13 cellular contexts compared by ENCODE assay signal in genomic region chr18:46899274-46899948, GRCh38. TPM values are rescaled to one million over a fixed set of nuclear protein-coding genes. Genes with fewer than 3 reads are reported as not detected.
DNase-seq lines count a peak whose midpoint lies in the region; ATAC-seq and TF ChIP-seq lines count a peak whose summit lies in the region.
"Had no signal": no experiment of that assay in that cellular context is flagged by ENCODE, and none has a peak within 500 bp of the region (broad histone marks: within the 10 kb centered on the region; RNA-seq: fewer than 3 reads in every experiment).

No MANE protein-coding gene starts in this region.

- H3K27ac ChIP-seq in esophagus squamous epithelium (no peak overlapping the region), tibial artery (no peak overlapping the region)
- H3K27ac ChIP-seq: VCaP had no signal

- H3K36me3 Mint-ChIP-seq in activated CD4-positive, alpha-beta T cell treated with anti-CD3 and anti-CD28 coated beads for 36 hours (ENCODE audit: low read depth): peaks cover 30% of the 10 kb centered on the region

- no peak for TF ChIP-seq CTCF in esophagus squamous epithelium (IDR thresholded peaks at IDR 0.05)
- no peak for TF ChIP-seq CTCF in tibial artery (IDR thresholded peaks at IDR 0.05)

- ATAC-seq in GM18508 (IDR thresholded peaks at IDR 0.05; ENCODE audit: insufficient read depth, unreplicated experiment): peak; percentile 62
- peak; percentile 88 for ATAC-seq in GM21576 (IDR thresholded peaks at IDR 0.05; ENCODE audit: unreplicated experiment)
- peak; percentile 85 for ATAC-seq in HG03342 (IDR thresholded peaks at IDR 0.05; ENCODE audit: unreplicated experiment)
- ATAC-seq in activated CD4-positive, alpha-beta T cell treated with anti-CD3 and anti-CD28 coated beads for 36 hours: no peak
- ATAC-seq: right cardiac atrium had no signal

- H3K9me3 Mint-ChIP-seq in activated CD4-positive, alpha-beta T cell treated with anti-CD3 and anti-CD28 coated beads for 36 hours (ENCODE audit: low read depth): no peaks in the 10 kb centered on the region
- H3K9me3 Mint-ChIP-seq: CD8-positive, alpha-beta memory T cell had no signal

- H3K4me3 Mint-ChIP-seq in activated CD4-positive, alpha-beta T cell treated with anti-CD3 and anti-CD28 coated beads for 36 hours: no peak overlapping the region
- H3K4me3 Mint-ChIP-seq: CD8-positive, alpha-beta memory T cell had no signal

- no peaks in the 10 kb centered on the region for H3K4me1 ChIP-seq in esophagus squamous epithelium
- no peaks in the 10 kb centered on the region for H3K4me1 ChIP-seq in tibial artery

- TF ChIP-seq POLR2A in esophagus squamous epithelium (IDR thresholded peaks at IDR 0.05): no peak

- CTCF ChIA-PET in activated CD4-positive, alpha-beta T cell treated with anti-CD3 and anti-CD28 coated beads for 36 hours (lab: Charles Lee): no interaction called here

- intact Hi-C loops in esophagus squamous epithelium (cut with DNase I): no loop called here
- intact Hi-C loops in activated CD4-positive, alpha-beta T cell treated with anti-CD3 and anti-CD28 coated beads for 36 hours (cut with DNase I, micrococcal nuclease): no loop called here
- intact Hi-C loops in tibial artery (cut with DNase I; ENCODE audit: low total_unique reads): no loop called here

- DNase-seq in iPS DF 19.7 (ENCODE audit: low read depth, low spot score): peak; percentile 88
- DNase-seq in esophagus squamous epithelium (lab: John Stamatoyannopoulos, UW): no peak
- DNase-seq in NCI-H128 (lab: John Stamatoyannopoulos, UW; ENCODE audit: unreplicated experiment): no peak
- DNase-seq in activated CD4-positive, alpha-beta T cell treated with anti-CD3 and anti-CD28 coated beads for 36 hours: no peak
- no peak for DNase-seq in tibial artery
- DNase-seq: CD8-positive, alpha-beta memory T cell; erythroblast; NCI-H82; right cardiac atrium had no signal

- H3K4me1 Mint-ChIP-seq in activated CD4-positive, alpha-beta T cell treated with anti-CD3 and anti-CD28 coated beads for 36 hours: peaks cover 9% of the 10 kb centered on the region

- 47 to 61% methylated on average over 2 of the region's 2 CpGs for WGBS in esophagus squamous epithelium, 2 donors

- no peaks in the 10 kb centered on the region for H3K9me3 ChIP-seq in esophagus squamous epithelium
- H3K9me3 ChIP-seq in tibial artery: no peaks in the 10 kb centered on the region

- H3K27me3 ChIP-seq in esophagus squamous epithelium (no peaks in the 10 kb centered on the region), tibial artery (no peaks in the 10 kb centered on the region)

- H3K27ac Mint-ChIP-seq in activated CD4-positive, alpha-beta T cell treated with anti-CD3 and anti-CD28 coated beads for 36 hours: no peak overlapping the region
- H3K27ac Mint-ChIP-seq: CD8-positive, alpha-beta memory T cell had no signal

- no peaks in the 10 kb centered on the region for H3K27me3 Mint-ChIP-seq in activated CD4-positive, alpha-beta T cell treated with anti-CD3 and anti-CD28 coated beads for 36 hours
- H3K27me3 Mint-ChIP-seq: CD8-positive, alpha-beta memory T cell had no signal

- POLR2A ChIA-PET in activated CD4-positive, alpha-beta T cell treated with anti-CD3 and anti-CD28 coated beads for 36 hours (lab: Charles Lee): no interaction called here

- H3K36me3 ChIP-seq in esophagus squamous epithelium (peaks cover 0 to 10% (median 0%) of the 10 kb centered on the region in 3 donors), tibial artery (no peaks in the 10 kb centered on the region)

- H3K4me3 ChIP-seq in esophagus squamous epithelium (no peak overlapping the region), tibial artery (no peak overlapping the region)

RNA-seq across cellular contexts. Expression of gene PIAS2, which starts 17.9 kb away (rescaled TPM):
- total RNA-seq in esophagus squamous epithelium: 10 to 100 TPM in 3 of 4 donors, 1 to 10 TPM in 1; 6.0 to 24.0 (median 12.0) TPM
- 10 to 100 TPM; 27.1 to 28.2 TPM for total RNA-seq in activated CD4-positive, alpha-beta T cell treated with anti-CD3 and anti-CD28 coated beads for 36 hours

RNA-seq across cellular contexts. Expression of gene KATNAL2, which starts 18.0 kb away (rescaled TPM):
- total RNA-seq in esophagus squamous epithelium: 1 to 10 TPM in 3 of 4 donors, under 1 TPM in 1; 0.70 to 3.4 (median 1.8) TPM
- 1 to 10 TPM; 1.1 to 1.4 TPM for total RNA-seq in activated CD4-positive, alpha-beta T cell treated with anti-CD3 and anti-CD28 coated beads for 36 hours
